Comparison of ENCODE assay signal across 12 cellular contexts in genomic region chr16:11250786-11251524, GRCh38. TPM values are rescaled to one million over a fixed set of nuclear protein-coding genes. Genes with fewer than 3 reads are reported as not detected.
DNase-seq lines count a peak whose midpoint lies in the region; ATAC-seq, FAIRE-seq and TF ChIP-seq lines count a peak whose summit lies in the region.
"Had no signal": no experiment of that assay in that cellular context is flagged by ENCODE, and none has a peak within 500 bp of the region (broad histone marks: within the 10 kb centered on the region; RNA-seq: fewer than 3 reads in every experiment).

No MANE protein-coding gene starts in this region.

- H3K4me3 Mint-ChIP-seq in T-cell = no peak overlapping the region
- H3K4me3 Mint-ChIP-seq in effector memory CD8-positive, alpha-beta T cell = peak overlapping the region in 1 of 2 donors; percentile 75
- H3K4me3 Mint-ChIP-seq: nephron progenitor cell had no signal

- POLR2A ChIA-PET in T-cell (lab: Charles Lee) = interaction anchor here in 1 of 2 donors (0.6 kb wide), 1 partner anchor 17 kb away, joined by 3 read pairs; no protein-coding TSS in a partner anchor

- no peak for DNase-seq in GM12891 (ENCODE audit: insufficient read length, low spot score)
- DNase-seq in T-cell = no peak
- DNase-seq in effector memory CD8-positive, alpha-beta T cell = no peak
- no peak for DNase-seq in heart left ventricle
- DNase-seq in NK-92 treated with Interleukin-12 subunit alpha and Interleukin-12 subunit beta, amount 100 ng/mL, for 24 hours (lab: John Stamatoyannopoulos, UW) = no peak
- DNase-seq: hypothalamus, left ventricle myocardium inferior, NCI-H1105 had no signal

- H3K4me3 ChIP-seq in heart left ventricle = no peak overlapping the region
- H3K4me3 ChIP-seq: left ventricle myocardium inferior, thoracic aorta had no signal

- no peaks in the 10 kb centered on the region for H3K27me3 Mint-ChIP-seq in T-cell
- H3K27me3 Mint-ChIP-seq in effector memory CD8-positive, alpha-beta T cell = no peaks in the 10 kb centered on the region

- H3K36me3 Mint-ChIP-seq in T-cell = peaks cover 19% of the 10 kb centered on the region
- peaks cover 76% of the 10 kb centered on the region for H3K36me3 Mint-ChIP-seq in effector memory CD8-positive, alpha-beta T cell (ENCODE audit: insufficient read depth)

- intact Hi-C loops in heart left ventricle (cut with DNase I) = loop anchor here in 6 of 10 donors (5.0 to 10.0 kb wide), 7 partner anchors 86 to 506 kb away; partner anchors contain the start of gene NUBP1 (in 1 of the 6)

- ATAC-seq in T-cell (replicated peaks in 1 of 4) (no peak), heart left ventricle (no peak)
- no peak for ATAC-seq in effector memory CD8-positive, alpha-beta T cell (replicated peaks)

- H3K27me3 ChIP-seq in heart left ventricle = no peaks in the 10 kb centered on the region

- no peak for TF ChIP-seq CTCF in heart left ventricle (IDR thresholded peaks at IDR 0.05)

- H3K4me1 Mint-ChIP-seq in T-cell = peaks cover 36 to 44% (median 40%) of the 10 kb centered on the region in 3 donors
- peaks cover 23 to 30% of the 10 kb centered on the region in 2 donors for H3K4me1 Mint-ChIP-seq in effector memory CD8-positive, alpha-beta T cell (ENCODE audit: low read depth in 2 of 2)

- H3K4me1 ChIP-seq in heart left ventricle = peaks cover 0 to 36% (median 15%) of the 10 kb centered on the region in 12 donors

- no peak for FAIRE-seq in GM12891 (lab: Jason Lieb, UNC)

- no peaks in the 10 kb centered on the region for H3K9me3 ChIP-seq in heart left ventricle
- H3K9me3 ChIP-seq: left ventricle myocardium inferior, thoracic aorta had no signal

- peak overlapping the region in 1 of 12 donors; percentile 42 for H3K27ac ChIP-seq in heart left ventricle
- H3K27ac ChIP-seq: epithelial cell of prostate, left ventricle myocardium inferior, thoracic aorta had no signal

- H3K27ac Mint-ChIP-seq in T-cell = peak overlapping the region; percentile 92
- peak overlapping the region; percentile 62 to 96 for H3K27ac Mint-ChIP-seq in effector memory CD8-positive, alpha-beta T cell
- H3K27ac Mint-ChIP-seq: nephron progenitor cell had no signal

- CTCF ChIA-PET in T-cell (lab: Charles Lee) = interaction anchor here in 1 of 2 donors (1.2 kb wide), 1 partner anchor 286 kb away, joined by 4 read pairs; no protein-coding TSS in a partner anchor

- WGBS in heart left ventricle, 4 donors = 95 to 98% (median 96%) methylated on average over 10 of the region's 10 CpGs

- peaks cover 0 to 27% (median 0%) of the 10 kb centered on the region in 9 donors for H3K36me3 ChIP-seq in heart left ventricle
- H3K36me3 ChIP-seq: left ventricle myocardium inferior, thoracic aorta had no signal

- TF ChIP-seq POLR2A in GM12891 (IDR thresholded peaks at IDR 0.05; ENCODE audit: low read depth, low read length) (no peak; the same call in 1 of the 2 replicates), heart left ventricle (IDR thresholded peaks at IDR 0.05) (no peak)

- H3K9me3 Mint-ChIP-seq in T-cell = no peaks in the 10 kb centered on the region
- H3K9me3 Mint-ChIP-seq in effector memory CD8-positive, alpha-beta T cell = no peaks in the 10 kb centered on the region
- H3K9me3 Mint-ChIP-seq: nephron progenitor cell had no signal

TF ChIP-seq in GM12891, 5 proteins besides CTCF, POLR2A, EP300 and RAD21:
- TF ChIP-seq SPI1 (IDR thresholded peaks at IDR 0.05; ENCODE audit: low read depth, low read length) (no peak), POLR2AphosphoS5 (IDR thresholded peaks at IDR 0.05; ENCODE audit: low read depth, low read length) (0 out of 2 replicates have a peak, but pooled peaks have one; percentile 16)

RNA-seq across cellular contexts. Expression of gene SOCS1, which starts 5.0 kb away (rescaled TPM):
- polyA plus RNA-seq in GM12891 (2012; ENCODE audit: low read depth, missing spikeins) = 8.3 TPM
- total RNA-seq in T-cell (10 to 100 TPM; 49.2 to 67.2 (median 54.5) TPM), heart left ventricle (10 to 100 TPM in 1 of 9 donors, 1 to 10 TPM in 7, under 1 TPM in 1; 0.63 to 14.8 (median 2.7) TPM)
- 1 to 10 TPM; 2.9 to 9.1 TPM for polyA plus RNA-seq in heart left ventricle

RNA-seq across cellular contexts. Expression of gene TNP2, which starts 18.2 kb away (rescaled TPM):
- polyA plus RNA-seq in GM12891 (2012; ENCODE audit: low read depth, missing spikeins) = not detected
- total RNA-seq in T-cell = not detected
- not detected for total RNA-seq in heart left ventricle
- not detected for polyA plus RNA-seq in heart left ventricle
- total RNA-seq: cardiac septum, left ventricle myocardium inferior, thoracic aorta had no signal

RNA-seq across cellular contexts. Expression of gene PRM3, which starts 22.5 kb away (rescaled TPM):
- polyA plus RNA-seq in GM12891 (2012; ENCODE audit: low read depth, missing spikeins) = not detected
- not detected for total RNA-seq in T-cell
- total RNA-seq in heart left ventricle = not detected
- not detected for polyA plus RNA-seq in heart left ventricle
- total RNA-seq: cardiac septum, left ventricle myocardium inferior, thoracic aorta had no signal

RNA-seq across cellular contexts. Expression of gene PRM2, which starts 25.3 kb away (rescaled TPM):
- polyA plus RNA-seq in GM12891 (2012; ENCODE audit: low read depth, missing spikeins) = not detected
- total RNA-seq in T-cell (not detected), heart left ventricle (not detected)
- polyA plus RNA-seq in heart left ventricle = not detected
- total RNA-seq: cardiac septum, left ventricle myocardium inferior, thoracic aorta had no signal

RNA-seq across cellular contexts. Expression of gene PRM1, which starts 30.2 kb away (rescaled TPM):
- not detected for polyA plus RNA-seq in GM12891 (2012; ENCODE audit: low read depth, missing spikeins)
- total RNA-seq in T-cell = not detected
- not detected for total RNA-seq in heart left ventricle
- not detected for polyA plus RNA-seq in heart left ventricle
- total RNA-seq: cardiac septum, left ventricle myocardium inferior, thoracic aorta had no signal
